Comparison of ENCODE assay signal across 1 cellular context in the genomic region with DNA sequence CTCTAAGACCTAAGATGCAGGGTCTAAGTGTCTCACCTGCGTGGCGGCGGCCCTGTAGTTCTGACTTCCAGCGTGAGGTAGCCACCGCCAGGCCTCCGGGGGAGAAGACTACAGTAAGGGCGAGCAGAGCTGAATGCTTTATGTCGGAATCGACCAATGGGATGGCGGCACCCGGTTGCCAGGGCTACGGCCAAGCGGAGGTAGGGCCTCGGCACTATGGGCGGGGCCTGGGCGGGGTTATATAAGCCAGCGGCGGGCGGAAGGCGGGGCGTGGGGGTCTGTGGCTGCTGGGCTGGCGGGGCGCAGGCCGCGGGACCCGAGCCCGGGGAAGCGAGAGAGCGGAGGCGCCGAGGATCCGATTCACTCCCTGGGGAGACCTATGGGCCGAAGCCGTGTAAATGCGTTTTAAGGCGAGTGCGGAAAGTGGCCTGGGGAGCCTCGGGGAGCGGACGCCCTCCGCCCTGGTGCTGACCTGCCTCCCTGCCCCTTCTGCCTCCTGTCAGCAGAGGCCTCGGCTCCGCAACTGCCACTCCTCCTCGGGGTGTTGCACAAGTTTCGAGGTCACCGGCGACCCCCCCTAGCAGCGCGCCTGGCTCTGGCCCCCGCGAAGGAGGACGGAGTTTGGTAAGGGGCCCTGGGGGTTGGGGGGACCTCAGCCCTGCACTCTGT.
TF ChIP-seq lines count a peak whose summit lies in the region.

A gene (plus strand): TSS at position 269 of the 669 bp plus-strand sequence. CDS start 1,097 bp downstream, outside the sequence.

TF ChIP-seq in H1, 55 proteins besides CTCF, POLR2A, EP300 and RAD21:
- TF ChIP-seq, protein P1, sequence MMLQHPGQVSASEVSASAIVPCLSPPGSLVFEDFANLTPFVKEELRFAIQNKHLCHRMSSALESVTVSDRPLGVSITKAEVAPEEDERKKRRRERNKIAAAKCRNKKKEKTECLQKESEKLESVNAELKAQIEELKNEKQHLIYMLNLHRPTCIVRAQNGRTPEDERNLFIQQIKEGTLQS (IDR thresholded peaks at IDR 0.05; ENCODE audit: insufficient read depth, low read depth, low read length) = no peak
- peak; percentile 75 for TF ChIP-seq KDM4A (IDR thresholded peaks at IDR 0.05; ENCODE audit: low read depth, low read length, severe bottlenecking)
- TF ChIP-seq TAF7 (optimal IDR thresholded peaks at IDR 0.05; ENCODE audit: borderline replicate concordance, low read depth, low read length) = peak; percentile 51
- TF ChIP-seq TBP (IDR thresholded peaks at IDR 0.05; ENCODE audit: low read depth, low read length) = peak; percentile 87
- 0 out of 2 replicates have a peak, but pooled peaks have one; percentile 55 for TF ChIP-seq SP1 (IDR thresholded peaks at IDR 0.05; ENCODE audit: low read depth, low read length)
- peak; percentile 56; the same call in 1 of the 2 replicates for TF ChIP-seq PHF8 (conservative IDR thresholded peaks at IDR 0.05; ENCODE audit: low read depth, low read length)
- no peak for TF ChIP-seq SAP30 (IDR thresholded peaks at IDR 0.05; ENCODE audit: insufficient read depth, insufficient replicate concordance, low read length)
- TF ChIP-seq CEBPB (IDR thresholded peaks at IDR 0.05; ENCODE audit: low read depth, low read length) = peak; percentile 44; the same call in 1 of the 2 replicates
- TF ChIP-seq TAF1 (IDR thresholded peaks at IDR 0.05; ENCODE audit: low read depth, low read length) = peak; percentile 81
- peak; percentile 69; the same call in 1 of the 2 replicates for TF ChIP-seq POLR2AphosphoS5 (IDR thresholded peaks at IDR 0.05; ENCODE audit: low read depth, low read length)
- no peak for TF ChIP-seq JUND (IDR thresholded peaks at IDR 0.05; ENCODE audit: low read length)
